3 cellular contexts compared by ENCODE assay signal in the genomic region with DNA sequence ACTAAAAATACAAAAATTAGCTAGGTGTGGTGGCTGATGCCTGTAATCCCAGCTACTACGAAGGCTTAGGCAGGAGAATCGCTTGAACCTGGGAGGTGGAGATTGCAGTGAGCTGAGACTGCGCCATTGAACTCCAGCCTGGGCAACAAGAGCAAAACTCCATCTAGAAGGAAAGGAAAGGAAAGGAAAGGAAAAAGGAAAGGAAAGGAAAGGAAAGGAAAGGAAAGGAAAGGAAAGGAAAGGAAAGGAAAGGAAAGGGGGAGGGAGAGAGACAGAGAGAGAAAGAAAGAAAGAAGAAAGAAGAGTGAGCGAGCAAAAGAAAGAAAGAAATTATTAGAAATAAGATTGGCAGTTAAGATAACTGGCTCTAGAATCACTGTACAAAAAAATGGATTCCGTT. TPM values are rescaled to one million over a fixed set of nuclear protein-coding genes. Genes with fewer than 3 reads are reported as not detected.
"Had no signal": no experiment of that assay in that cellular context is flagged by ENCODE, and none has a peak within 500 bp of the region (broad histone marks: within the 10 kb centered on the region; RNA-seq: fewer than 3 reads in every experiment).

No MANE protein-coding gene starts in this region.

RNA-seq across cellular contexts. Expression of a gene that starts 18.7 kb away (rescaled TPM):
- total RNA-seq: LHCN-M2, M059J, MCF 10A had no signal
